1 cellular context compared by ENCODE assay signal in the genomic region with DNA sequence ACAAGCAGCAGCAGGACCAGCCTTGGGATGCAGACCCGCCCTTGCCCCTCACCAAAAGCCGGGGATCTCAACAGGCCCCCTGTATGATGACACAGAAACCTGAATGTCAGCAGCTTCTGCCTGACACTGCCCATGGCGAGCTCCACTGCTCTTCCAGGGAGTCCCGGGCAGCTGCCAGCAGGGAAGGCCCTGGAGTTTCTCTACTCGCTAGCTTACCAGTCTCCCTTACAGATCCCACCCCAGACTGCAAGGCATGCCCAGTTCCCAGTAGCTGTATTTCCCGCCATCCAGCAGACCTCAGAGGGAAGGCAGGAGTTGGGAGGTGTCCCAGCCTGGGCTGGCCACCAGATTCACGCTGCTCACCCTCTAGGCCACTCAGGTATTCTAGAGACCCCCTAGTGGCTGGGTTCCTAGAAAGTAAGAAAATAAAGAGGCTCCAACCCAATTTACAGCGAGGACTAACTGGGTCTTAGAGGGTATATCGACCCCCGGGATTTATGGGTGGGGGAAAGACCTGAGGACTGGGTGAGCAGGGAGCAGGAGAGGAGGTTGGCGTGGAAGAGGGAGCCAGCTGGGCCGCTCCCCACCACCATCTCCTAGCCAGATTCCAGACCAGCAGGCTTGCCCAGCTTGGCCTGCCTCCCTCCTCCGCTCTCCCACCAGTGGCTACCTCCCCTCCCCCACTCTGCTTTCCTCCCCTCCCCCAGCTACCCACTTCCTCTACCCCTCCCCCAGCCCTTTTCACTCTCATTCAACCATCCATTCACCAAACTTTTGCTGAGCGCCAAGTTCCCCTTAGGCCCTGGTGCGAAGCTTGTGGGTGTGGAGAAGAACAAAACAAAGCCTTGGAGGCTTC.
TF ChIP-seq lines count a peak whose summit lies in the region.

No MANE protein-coding gene starts in this region.

TF ChIP-seq in K562, 482 proteins besides CTCF, POLR2A, EP300 and RAD21 (continued from another document and continues in another):
- TF ChIP-seq, protein P1, sequence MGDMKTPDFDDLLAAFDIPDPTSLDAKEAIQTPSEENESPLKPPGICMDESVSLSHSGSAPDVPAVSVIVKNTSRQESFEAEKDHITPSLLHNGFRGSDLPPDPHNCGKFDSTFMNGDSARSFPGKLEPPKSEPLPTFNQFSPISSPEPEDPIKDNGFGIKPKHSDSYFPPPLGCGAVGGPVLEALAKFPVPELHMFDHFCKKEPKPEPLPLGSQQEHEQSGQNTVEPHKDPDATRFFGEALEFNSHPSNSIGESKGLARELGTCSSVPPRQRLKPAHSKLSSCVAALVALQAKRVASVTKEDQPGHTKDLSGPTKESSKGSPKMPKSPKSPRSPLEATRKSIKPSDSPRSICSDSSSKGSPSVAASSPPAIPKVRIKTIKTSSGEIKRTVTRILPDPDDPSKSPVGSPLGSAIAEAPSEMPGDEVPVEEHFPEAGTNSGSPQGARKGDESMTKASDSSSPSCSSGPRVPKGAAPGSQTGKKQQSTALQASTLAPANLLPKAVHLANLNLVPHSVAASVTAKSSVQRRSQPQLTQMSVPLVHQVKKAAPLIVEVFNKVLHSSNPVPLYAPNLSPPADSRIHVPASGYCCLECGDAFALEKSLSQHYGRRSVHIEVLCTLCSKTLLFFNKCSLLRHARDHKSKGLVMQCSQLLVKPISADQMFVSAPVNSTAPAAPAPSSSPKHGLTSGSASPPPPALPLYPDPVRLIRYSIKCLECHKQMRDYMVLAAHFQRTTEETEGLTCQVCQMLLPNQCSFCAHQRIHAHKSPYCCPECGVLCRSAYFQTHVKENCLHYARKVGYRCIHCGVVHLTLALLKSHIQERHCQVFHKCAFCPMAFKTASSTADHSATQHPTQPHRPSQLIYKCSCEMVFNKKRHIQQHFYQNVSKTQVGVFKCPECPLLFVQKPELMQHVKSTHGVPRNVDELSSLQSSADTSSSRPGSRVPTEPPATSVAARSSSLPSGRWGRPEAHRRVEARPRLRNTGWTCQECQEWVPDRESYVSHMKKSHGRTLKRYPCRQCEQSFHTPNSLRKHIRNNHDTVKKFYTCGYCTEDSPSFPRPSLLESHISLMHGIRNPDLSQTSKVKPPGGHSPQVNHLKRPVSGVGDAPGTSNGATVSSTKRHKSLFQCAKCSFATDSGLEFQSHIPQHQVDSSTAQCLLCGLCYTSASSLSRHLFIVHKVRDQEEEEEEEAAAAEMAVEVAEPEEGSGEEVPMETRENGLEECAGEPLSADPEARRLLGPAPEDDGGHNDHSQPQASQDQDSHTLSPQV (IDR thresholded peaks at IDR 0.05) = peak; percentile 38; the same call in 1 of the 2 replicates
- TF ChIP-seq SAFB2 (IDR thresholded peaks at IDR 0.05; ENCODE audit: borderline replicate concordance, low read depth, low read length, severe bottlenecking) (no peak), ZNF717 (CRISPR knock-in tag; IDR thresholded peaks at IDR 0.05) (no peak), ZZZ3 (IDR thresholded peaks at IDR 0.05) (no peak), KDM1A (IDR thresholded peaks at IDR 0.05) (peak in 1 of 2 experiments; percentile 8; a peak in 1 of 4 replicates), NFRKB (IDR thresholded peaks at IDR 0.05; ENCODE audit: low read depth) (peak; percentile 60; the same call in 1 of the 2 replicates), GABPB1 (CRISPR knock-in tag; IDR thresholded peaks at IDR 0.05) (0 out of 2 replicates have a peak, but pooled peaks have one; percentile 31), TRIM24 (IDR thresholded peaks at IDR 0.05) (peak; percentile 81), CHD2 (IDR thresholded peaks at IDR 0.05; ENCODE audit: low read depth, low read length) (peak; percentile 63; the same call in 1 of the 2 replicates), SPI1 (IDR thresholded peaks at IDR 0.05; ENCODE audit: borderline replicate concordance, low read depth, low read length) (peak; percentile 34; the same call in 1 of the 2 replicates), PURB (CRISPR knock-in tag; IDR thresholded peaks at IDR 0.05; ENCODE audit: low read depth) (no peak), ETV1 (tag; conservative IDR thresholded peaks at IDR 0.05; ENCODE audit: low read depth) (peak; percentile 48), JUN (IDR thresholded peaks at IDR 0.05; ENCODE audit: borderline replicate concordance, low read depth, low read length) (no peak), JUN (CRISPR knock-in tag; IDR thresholded peaks at IDR 0.05; ENCODE audit: borderline replicate concordance) (no peak), RBM39 (optimal IDR thresholded peaks at IDR 0.05; ENCODE audit: low read depth, low read length) (no peak), RNF2 (IDR thresholded peaks at IDR 0.05) (peak; percentile 77; the same call in 1 of the 2 replicates), EGR1 (conservative IDR thresholded peaks at IDR 0.05) (peak; percentile 41; the same call in 1 of the 2 replicates)
- TF ChIP-seq, protein P2, sequence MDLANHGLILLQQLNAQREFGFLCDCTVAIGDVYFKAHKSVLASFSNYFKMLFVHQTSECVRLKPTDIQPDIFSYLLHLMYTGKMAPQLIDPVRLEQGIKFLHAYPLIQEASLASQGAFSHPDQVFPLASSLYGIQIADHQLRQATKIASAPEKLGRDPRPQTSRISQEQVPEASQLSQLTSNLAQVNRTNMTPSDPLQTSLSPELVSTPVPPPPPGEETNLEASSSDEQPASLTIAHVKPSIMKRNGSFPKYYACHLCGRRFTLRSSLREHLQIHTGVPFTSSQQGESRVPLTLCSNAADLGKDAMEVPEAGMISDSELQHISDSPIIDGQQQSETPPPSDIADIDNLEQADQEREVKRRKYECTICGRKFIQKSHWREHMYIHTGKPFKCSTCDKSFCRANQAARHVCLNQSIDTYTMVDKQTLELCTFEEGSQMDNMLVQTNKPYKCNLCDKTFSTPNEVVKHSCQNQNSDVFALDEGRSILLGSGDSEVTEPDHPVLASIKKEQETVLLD (IDR thresholded peaks at IDR 0.05) = no peak
- TF ChIP-seq, protein P3, sequence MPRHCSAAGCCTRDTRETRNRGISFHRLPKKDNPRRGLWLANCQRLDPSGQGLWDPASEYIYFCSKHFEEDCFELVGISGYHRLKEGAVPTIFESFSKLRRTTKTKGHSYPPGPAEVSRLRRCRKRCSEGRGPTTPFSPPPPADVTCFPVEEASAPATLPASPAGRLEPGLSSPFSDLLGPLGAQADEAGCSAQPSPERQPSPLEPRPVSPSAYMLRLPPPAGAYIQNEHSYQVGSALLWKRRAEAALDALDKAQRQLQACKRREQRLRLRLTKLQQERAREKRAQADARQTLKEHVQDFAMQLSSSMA (CRISPR knock-in tag; IDR thresholded peaks at IDR 0.05) = no peak
- TF ChIP-seq, protein P4, sequence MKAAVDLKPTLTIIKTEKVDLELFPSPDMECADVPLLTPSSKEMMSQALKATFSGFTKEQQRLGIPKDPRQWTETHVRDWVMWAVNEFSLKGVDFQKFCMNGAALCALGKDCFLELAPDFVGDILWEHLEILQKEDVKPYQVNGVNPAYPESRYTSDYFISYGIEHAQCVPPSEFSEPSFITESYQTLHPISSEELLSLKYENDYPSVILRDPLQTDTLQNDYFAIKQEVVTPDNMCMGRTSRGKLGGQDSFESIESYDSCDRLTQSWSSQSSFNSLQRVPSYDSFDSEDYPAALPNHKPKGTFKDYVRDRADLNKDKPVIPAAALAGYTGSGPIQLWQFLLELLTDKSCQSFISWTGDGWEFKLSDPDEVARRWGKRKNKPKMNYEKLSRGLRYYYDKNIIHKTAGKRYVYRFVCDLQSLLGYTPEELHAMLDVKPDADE (conservative IDR thresholded peaks at IDR 0.05; ENCODE audit: control insufficient read depth, low read depth, low read length) = 0 out of 2 replicates have a peak, but pooled peaks have one; percentile 44
- TF ChIP-seq, protein P5, sequence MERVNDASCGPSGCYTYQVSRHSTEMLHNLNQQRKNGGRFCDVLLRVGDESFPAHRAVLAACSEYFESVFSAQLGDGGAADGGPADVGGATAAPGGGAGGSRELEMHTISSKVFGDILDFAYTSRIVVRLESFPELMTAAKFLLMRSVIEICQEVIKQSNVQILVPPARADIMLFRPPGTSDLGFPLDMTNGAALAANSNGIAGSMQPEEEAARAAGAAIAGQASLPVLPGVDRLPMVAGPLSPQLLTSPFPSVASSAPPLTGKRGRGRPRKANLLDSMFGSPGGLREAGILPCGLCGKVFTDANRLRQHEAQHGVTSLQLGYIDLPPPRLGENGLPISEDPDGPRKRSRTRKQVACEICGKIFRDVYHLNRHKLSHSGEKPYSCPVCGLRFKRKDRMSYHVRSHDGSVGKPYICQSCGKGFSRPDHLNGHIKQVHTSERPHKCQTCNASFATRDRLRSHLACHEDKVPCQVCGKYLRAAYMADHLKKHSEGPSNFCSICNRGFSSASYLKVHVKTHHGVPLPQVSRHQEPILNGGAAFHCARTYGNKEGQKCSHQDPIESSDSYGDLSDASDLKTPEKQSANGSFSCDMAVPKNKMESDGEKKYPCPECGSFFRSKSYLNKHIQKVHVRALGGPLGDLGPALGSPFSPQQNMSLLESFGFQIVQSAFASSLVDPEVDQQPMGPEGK (CRISPR knock-in tag; IDR thresholded peaks at IDR 0.05; ENCODE audit: borderline replicate concordance) = no peak
- TF ChIP-seq, protein P6, sequence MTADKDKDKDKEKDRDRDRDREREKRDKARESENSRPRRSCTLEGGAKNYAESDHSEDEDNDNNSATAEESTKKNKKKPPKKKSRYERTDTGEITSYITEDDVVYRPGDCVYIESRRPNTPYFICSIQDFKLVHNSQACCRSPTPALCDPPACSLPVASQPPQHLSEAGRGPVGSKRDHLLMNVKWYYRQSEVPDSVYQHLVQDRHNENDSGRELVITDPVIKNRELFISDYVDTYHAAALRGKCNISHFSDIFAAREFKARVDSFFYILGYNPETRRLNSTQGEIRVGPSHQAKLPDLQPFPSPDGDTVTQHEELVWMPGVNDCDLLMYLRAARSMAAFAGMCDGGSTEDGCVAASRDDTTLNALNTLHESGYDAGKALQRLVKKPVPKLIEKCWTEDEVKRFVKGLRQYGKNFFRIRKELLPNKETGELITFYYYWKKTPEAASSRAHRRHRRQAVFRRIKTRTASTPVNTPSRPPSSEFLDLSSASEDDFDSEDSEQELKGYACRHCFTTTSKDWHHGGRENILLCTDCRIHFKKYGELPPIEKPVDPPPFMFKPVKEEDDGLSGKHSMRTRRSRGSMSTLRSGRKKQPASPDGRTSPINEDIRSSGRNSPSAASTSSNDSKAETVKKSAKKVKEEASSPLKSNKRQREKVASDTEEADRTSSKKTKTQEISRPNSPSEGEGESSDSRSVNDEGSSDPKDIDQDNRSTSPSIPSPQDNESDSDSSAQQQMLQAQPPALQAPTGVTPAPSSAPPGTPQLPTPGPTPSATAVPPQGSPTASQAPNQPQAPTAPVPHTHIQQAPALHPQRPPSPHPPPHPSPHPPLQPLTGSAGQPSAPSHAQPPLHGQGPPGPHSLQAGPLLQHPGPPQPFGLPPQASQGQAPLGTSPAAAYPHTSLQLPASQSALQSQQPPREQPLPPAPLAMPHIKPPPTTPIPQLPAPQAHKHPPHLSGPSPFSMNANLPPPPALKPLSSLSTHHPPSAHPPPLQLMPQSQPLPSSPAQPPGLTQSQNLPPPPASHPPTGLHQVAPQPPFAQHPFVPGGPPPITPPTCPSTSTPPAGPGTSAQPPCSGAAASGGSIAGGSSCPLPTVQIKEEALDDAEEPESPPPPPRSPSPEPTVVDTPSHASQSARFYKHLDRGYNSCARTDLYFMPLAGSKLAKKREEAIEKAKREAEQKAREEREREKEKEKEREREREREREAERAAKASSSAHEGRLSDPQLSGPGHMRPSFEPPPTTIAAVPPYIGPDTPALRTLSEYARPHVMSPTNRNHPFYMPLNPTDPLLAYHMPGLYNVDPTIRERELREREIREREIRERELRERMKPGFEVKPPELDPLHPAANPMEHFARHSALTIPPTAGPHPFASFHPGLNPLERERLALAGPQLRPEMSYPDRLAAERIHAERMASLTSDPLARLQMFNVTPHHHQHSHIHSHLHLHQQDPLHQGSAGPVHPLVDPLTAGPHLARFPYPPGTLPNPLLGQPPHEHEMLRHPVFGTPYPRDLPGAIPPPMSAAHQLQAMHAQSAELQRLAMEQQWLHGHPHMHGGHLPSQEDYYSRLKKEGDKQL (CRISPR knock-in tag; IDR thresholded peaks at IDR 0.05; ENCODE audit: borderline replicate concordance) = 0 out of 2 replicates have a peak, but pooled peaks have one; percentile 63
- TF ChIP-seq, protein P7, sequence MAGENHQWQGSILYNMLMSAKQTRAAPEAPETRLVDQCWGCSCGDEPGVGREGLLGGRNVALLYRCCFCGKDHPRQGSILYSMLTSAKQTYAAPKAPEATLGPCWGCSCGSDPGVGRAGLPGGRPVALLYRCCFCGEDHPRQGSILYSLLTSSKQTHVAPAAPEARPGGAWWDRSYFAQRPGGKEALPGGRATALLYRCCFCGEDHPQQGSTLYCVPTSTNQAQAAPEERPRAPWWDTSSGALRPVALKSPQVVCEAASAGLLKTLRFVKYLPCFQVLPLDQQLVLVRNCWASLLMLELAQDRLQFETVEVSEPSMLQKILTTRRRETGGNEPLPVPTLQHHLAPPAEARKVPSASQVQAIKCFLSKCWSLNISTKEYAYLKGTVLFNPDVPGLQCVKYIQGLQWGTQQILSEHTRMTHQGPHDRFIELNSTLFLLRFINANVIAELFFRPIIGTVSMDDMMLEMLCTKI (IDR thresholded peaks at IDR 0.05; ENCODE audit: partially characterized antibody) = no peak
- TF ChIP-seq, protein P8, sequence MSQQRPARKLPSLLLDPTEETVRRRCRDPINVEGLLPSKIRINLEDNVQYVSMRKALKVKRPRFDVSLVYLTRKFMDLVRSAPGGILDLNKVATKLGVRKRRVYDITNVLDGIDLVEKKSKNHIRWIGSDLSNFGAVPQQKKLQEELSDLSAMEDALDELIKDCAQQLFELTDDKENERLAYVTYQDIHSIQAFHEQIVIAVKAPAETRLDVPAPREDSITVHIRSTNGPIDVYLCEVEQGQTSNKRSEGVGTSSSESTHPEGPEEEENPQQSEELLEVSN (IDR thresholded peaks at IDR 0.05; ENCODE audit: borderline replicate concordance in 1 of 2, extremely low read depth in 1 of 2, insufficient read depth in 1 of 2, insufficient read length in 1 of 2, low read depth in 1 of 2, low read length in 1 of 2, poor library complexity in 1 of 2, severe bottlenecking in 1 of 2) = peak in 1 of 2 experiments; percentile 31
- TF ChIP-seq, protein P9, sequence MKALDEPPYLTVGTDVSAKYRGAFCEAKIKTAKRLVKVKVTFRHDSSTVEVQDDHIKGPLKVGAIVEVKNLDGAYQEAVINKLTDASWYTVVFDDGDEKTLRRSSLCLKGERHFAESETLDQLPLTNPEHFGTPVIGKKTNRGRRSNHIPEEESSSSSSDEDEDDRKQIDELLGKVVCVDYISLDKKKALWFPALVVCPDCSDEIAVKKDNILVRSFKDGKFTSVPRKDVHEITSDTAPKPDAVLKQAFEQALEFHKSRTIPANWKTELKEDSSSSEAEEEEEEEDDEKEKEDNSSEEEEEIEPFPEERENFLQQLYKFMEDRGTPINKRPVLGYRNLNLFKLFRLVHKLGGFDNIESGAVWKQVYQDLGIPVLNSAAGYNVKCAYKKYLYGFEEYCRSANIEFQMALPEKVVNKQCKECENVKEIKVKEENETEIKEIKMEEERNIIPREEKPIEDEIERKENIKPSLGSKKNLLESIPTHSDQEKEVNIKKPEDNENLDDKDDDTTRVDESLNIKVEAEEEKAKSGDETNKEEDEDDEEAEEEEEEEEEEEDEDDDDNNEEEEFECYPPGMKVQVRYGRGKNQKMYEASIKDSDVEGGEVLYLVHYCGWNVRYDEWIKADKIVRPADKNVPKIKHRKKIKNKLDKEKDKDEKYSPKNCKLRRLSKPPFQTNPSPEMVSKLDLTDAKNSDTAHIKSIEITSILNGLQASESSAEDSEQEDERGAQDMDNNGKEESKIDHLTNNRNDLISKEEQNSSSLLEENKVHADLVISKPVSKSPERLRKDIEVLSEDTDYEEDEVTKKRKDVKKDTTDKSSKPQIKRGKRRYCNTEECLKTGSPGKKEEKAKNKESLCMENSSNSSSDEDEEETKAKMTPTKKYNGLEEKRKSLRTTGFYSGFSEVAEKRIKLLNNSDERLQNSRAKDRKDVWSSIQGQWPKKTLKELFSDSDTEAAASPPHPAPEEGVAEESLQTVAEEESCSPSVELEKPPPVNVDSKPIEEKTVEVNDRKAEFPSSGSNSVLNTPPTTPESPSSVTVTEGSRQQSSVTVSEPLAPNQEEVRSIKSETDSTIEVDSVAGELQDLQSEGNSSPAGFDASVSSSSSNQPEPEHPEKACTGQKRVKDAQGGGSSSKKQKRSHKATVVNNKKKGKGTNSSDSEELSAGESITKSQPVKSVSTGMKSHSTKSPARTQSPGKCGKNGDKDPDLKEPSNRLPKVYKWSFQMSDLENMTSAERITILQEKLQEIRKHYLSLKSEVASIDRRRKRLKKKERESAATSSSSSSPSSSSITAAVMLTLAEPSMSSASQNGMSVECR (CRISPR knock-in tag; IDR thresholded peaks at IDR 0.05) = no peak
